8 cellular contexts compared by ENCODE assay signal in genomic region chr12:6494968-6495367, GRCh38. TPM values are rescaled to one million over a fixed set of nuclear protein-coding genes. Genes with fewer than 3 reads are reported as not detected.
DNase-seq lines count a peak whose midpoint lies in the region; ATAC-seq and TF ChIP-seq lines count a peak whose summit lies in the region.

No MANE protein-coding gene starts in this region.

- H3K9me3 ChIP-seq in HUES6 (ENCODE audit: control insufficient read depth, insufficient read depth, low read depth, low read length) = no peaks in the 10 kb centered on the region

- peaks cover 10% of the 10 kb centered on the region for H3K4me1 ChIP-seq in HUES6 (ENCODE audit: control insufficient read depth, insufficient read depth, low read length)
- peaks cover 7% of the 10 kb centered on the region for H3K4me1 ChIP-seq in mesendoderm (ENCODE audit: control insufficient read depth, low read depth, low read length)

- no peak overlapping the region for H2BK120ac ChIP-seq in mesendoderm (ENCODE audit: low read depth, low read length)

- intact Hi-C loops in Right ventricle myocardium inferior (cut with DNase I) = no loop called here

- H3K4ac ChIP-seq in mesendoderm (ENCODE audit: low read depth, low read length) = no peak overlapping the region

- no peak overlapping the region for H2AK5ac ChIP-seq in mesendoderm (ENCODE audit: low read length)

- H2BK5ac ChIP-seq in mesendoderm (ENCODE audit: low read length) = no peak overlapping the region

- H3K36me3 Mint-ChIP-seq in activated naive CD8-positive, alpha-beta T cell treated with anti-CD3 and anti-CD28 coated beads for 36 hours = peaks cover 34% of the 10 kb centered on the region

- H3K9ac ChIP-seq in HUES6 (ENCODE audit: low read length) = peak overlapping the region; percentile 89
- peak overlapping the region; percentile 90 for H3K9ac ChIP-seq in mesendoderm (ENCODE audit: low read length)

- peak overlapping the region; percentile 77 for H3K4me2 ChIP-seq in mesendoderm (ENCODE audit: low read length)

- peak overlapping the region; percentile 98 for H3K27ac Mint-ChIP-seq in activated naive CD8-positive, alpha-beta T cell treated with anti-CD3 and anti-CD28 coated beads for 36 hours

- peaks cover 22% of the 10 kb centered on the region for H3K79me2 ChIP-seq in mesendoderm (ENCODE audit: control insufficient read depth, insufficient read depth, low read length)

- H3K36me3 ChIP-seq in BJ (ENCODE audit: control insufficient read depth, insufficient read depth, low read length) (no peaks in the 10 kb centered on the region; the same call in 1 of the 2 replicates), HUES6 (ENCODE audit: control insufficient read depth, insufficient read depth, low read length) (peaks cover 56% of the 10 kb centered on the region), mesendoderm (ENCODE audit: control insufficient read depth, insufficient read depth, low read length) (peaks cover 4% of the 10 kb centered on the region)

- DNase-seq in BJ (ENCODE audit: low read depth) (no peak), mesendoderm (no peak), NCI-H510A treated with DMSO at 0.1 percent for 48 hours (lab: John Stamatoyannopoulos, UW) (no peak), Kasumi-1 (lab: John Stamatoyannopoulos, UW) (no peak), NCI-H510A (lab: John Stamatoyannopoulos, UW) (no peak), Right ventricle myocardium inferior (ENCODE audit: missing footprints) (no peak)
- DNase-seq in activated naive CD8-positive, alpha-beta T cell treated with anti-CD3 and anti-CD28 coated beads for 36 hours = no peak

- H4K8ac ChIP-seq in mesendoderm (ENCODE audit: low read depth, low read length) = no peak overlapping the region

- WGBS in mesendoderm (ENCODE audit: extremely low coverage, insufficient coverage, low lambda C conversion rate) = no CpG with 5 or more reads among the region's 1 CpG

- no peaks in the 10 kb centered on the region for H3K27me3 Mint-ChIP-seq in activated naive CD8-positive, alpha-beta T cell treated with anti-CD3 and anti-CD28 coated beads for 36 hours

- POLR2A ChIA-PET in BJ (lab: Charles Lee) = no interaction called here

- H3K9me3 Mint-ChIP-seq in activated naive CD8-positive, alpha-beta T cell treated with anti-CD3 and anti-CD28 coated beads for 36 hours = no peaks in the 10 kb centered on the region

- no peak overlapping the region for H4K5ac ChIP-seq in mesendoderm (ENCODE audit: low read length)

- no peak for TF ChIP-seq CTCF in BJ (IDR thresholded peaks at IDR 0.05; ENCODE audit: insufficient read depth, low read depth, low read length)

- H3K27me3 ChIP-seq in BJ (ENCODE audit: control insufficient read depth, insufficient read depth, low read length) = no peaks in the 10 kb centered on the region
- no peaks in the 10 kb centered on the region for H3K27me3 ChIP-seq in HUES6 (ENCODE audit: control insufficient read depth, insufficient read depth, low read length)
- H3K27me3 ChIP-seq in mesendoderm (ENCODE audit: insufficient read depth, low read length, poor library complexity) = no peaks in the 10 kb centered on the region

- CTCF ChIA-PET in BJ (lab: Yijun Ruan, JAX) = interaction anchor here (1.0 kb wide), 1 partner anchor 30 kb away, joined by 3 read pairs; no protein-coding TSS in a partner anchor

- H3K4me3 ChIP-seq in BJ (ENCODE audit: low read depth, low read length) (peak overlapping the region; percentile 64), HUES6 (ENCODE audit: low read depth, low read length) (peak overlapping the region; percentile 88), mesendoderm (ENCODE audit: low read length) (no peak overlapping the region)

- H3K23ac ChIP-seq in mesendoderm (ENCODE audit: low read length) = no peak overlapping the region

- H3K4me1 Mint-ChIP-seq in activated naive CD8-positive, alpha-beta T cell treated with anti-CD3 and anti-CD28 coated beads for 36 hours = peaks cover 32% of the 10 kb centered on the region

- peaks cover 18% of the 10 kb centered on the region for H3K79me1 ChIP-seq in mesendoderm (ENCODE audit: low read length)

- no peak for ATAC-seq in Right ventricle myocardium inferior

- no peak overlapping the region for H2BK15ac ChIP-seq in mesendoderm (replicated peaks; ENCODE audit: low read depth)

- H3K18ac ChIP-seq in mesendoderm (ENCODE audit: low read length) = no peak overlapping the region

- peak overlapping the region; percentile 88 for H3K4me3 Mint-ChIP-seq in activated naive CD8-positive, alpha-beta T cell treated with anti-CD3 and anti-CD28 coated beads for 36 hours

- H3K56ac ChIP-seq in mesendoderm (ENCODE audit: low read length) = peak overlapping the region; percentile 38

- H3K27ac ChIP-seq in HUES6 (ENCODE audit: low read depth, low read length) (no peak overlapping the region; the same call in 1 of the 2 replicates), mesendoderm (ENCODE audit: low read depth, low read length) (no peak overlapping the region)

RNA-seq across cellular contexts. Expression of gene NCAPD2, which starts 1.1 kb away (rescaled TPM):
- 55.8 and 65.6 TPM in 2 replicates for polyA plus RNA-seq in BJ (2011; rRNA removed)
- polyA minus RNA-seq in BJ (2011; rRNA and poly(A)+ RNA removed) = 42.8 and 48.1 TPM in 2 replicates
- total RNA-seq in activated naive CD8-positive, alpha-beta T cell treated with anti-CD3 and anti-CD28 coated beads for 36 hours = 100 to 1,000 TPM; 167 to 171 TPM
- 52.1 TPM for polyA plus RNA-seq in mesendoderm (2013, experiment 1 of 2)
- 50.5 TPM for polyA plus RNA-seq in mesendoderm (2013, experiment 2 of 2)
- total RNA-seq in Right ventricle myocardium inferior = 11.6 TPM

RNA-seq across cellular contexts. Expression of gene MRPL51, which starts 1.9 kb away (rescaled TPM):
- 53.4 and 117 TPM in 2 replicates for polyA plus RNA-seq in BJ (2011; rRNA removed)
- 13.1 and 21.4 TPM in 2 replicates for polyA minus RNA-seq in BJ (2011; rRNA and poly(A)+ RNA removed)
- total RNA-seq in activated naive CD8-positive, alpha-beta T cell treated with anti-CD3 and anti-CD28 coated beads for 36 hours = 100 to 1,000 TPM; 311 to 312 TPM
- 887 TPM for polyA plus RNA-seq in mesendoderm (2013, experiment 1 of 2)
- 886 TPM for polyA plus RNA-seq in mesendoderm (2013, experiment 2 of 2)
- total RNA-seq in Right ventricle myocardium inferior = 278 TPM

RNA-seq across cellular contexts. Expression of gene VAMP1, which starts 24.5 kb away (rescaled TPM):
- polyA plus RNA-seq in BJ (2011; rRNA removed) = 12.5 and 23.3 TPM in 2 replicates
- polyA minus RNA-seq in BJ (2011; rRNA and poly(A)+ RNA removed) = 3.3 and 4.6 TPM in 2 replicates
- total RNA-seq in activated naive CD8-positive, alpha-beta T cell treated with anti-CD3 and anti-CD28 coated beads for 36 hours = 10 to 100 TPM; 34.8 to 35.7 TPM
- polyA plus RNA-seq in mesendoderm (2013, experiment 1 of 2) = 8.1 TPM
- polyA plus RNA-seq in mesendoderm (2013, experiment 2 of 2) = 8.5 TPM
- 4.2 TPM for total RNA-seq in Right ventricle myocardium inferior

RNA-seq across cellular contexts. Expression of gene GAPDH, which starts 39.3 kb away (rescaled TPM):
- 12,114 and 18,709 TPM in 2 replicates for polyA plus RNA-seq in BJ (2011; rRNA removed)
- polyA minus RNA-seq in BJ (2011; rRNA and poly(A)+ RNA removed) = 11,136 and 21,615 TPM in 2 replicates
- 1,000 to 10,000 TPM; 8,986 to 9,154 TPM for total RNA-seq in activated naive CD8-positive, alpha-beta T cell treated with anti-CD3 and anti-CD28 coated beads for 36 hours
- polyA plus RNA-seq in mesendoderm (2013, experiment 1 of 2) = 5,113 TPM
- polyA plus RNA-seq in mesendoderm (2013, experiment 2 of 2) = 5,145 TPM
- total RNA-seq in Right ventricle myocardium inferior = 4,337 TPM

RNA-seq across cellular contexts. Expression of gene TAPBPL, which starts 43.1 kb away (rescaled TPM):
- 13.6 and 25.8 TPM in 2 replicates for polyA plus RNA-seq in BJ (2011; rRNA removed)
- polyA minus RNA-seq in BJ (2011; rRNA and poly(A)+ RNA removed) = 5.7 and 13.7 TPM in 2 replicates
- total RNA-seq in activated naive CD8-positive, alpha-beta T cell treated with anti-CD3 and anti-CD28 coated beads for 36 hours = 10 to 100 TPM; 23.7 to 26.6 TPM
- polyA plus RNA-seq in mesendoderm (2013, experiment 1 of 2) = 0.35 TPM
- polyA plus RNA-seq in mesendoderm (2013, experiment 2 of 2) = 0.46 TPM
- total RNA-seq in Right ventricle myocardium inferior = 15.7 TPM

Comparison
In these comparisons a context has a peak if more than half of its experiments do, and no peak if none do; other contexts are left out.
1. RNA of gene NCAPD2, which starts 1.1 kb away (total RNA-seq): 167 to 171 TPM in activated naive CD8-positive, alpha-beta T cell treated with anti-CD3 and anti-CD28 coated beads for 36 hours; 11.6 TPM in Right ventricle myocardium inferior (single experiment); every median in the first group is over 10 times any median in the second.